Comparison of ENCODE assay signal across 8 cellular contexts in genomic region chr3:114706591-114707224, GRCh38.
DNase-seq lines count a peak whose midpoint lies in the region; ATAC-seq and TF ChIP-seq lines count a peak whose summit lies in the region.

No MANE protein-coding gene starts in this region.

- H3K9me3 Mint-ChIP-seq in activated T-cell treated with anti-CD3 and anti-CD28 coated beads, Interleukin-2, amount 50 U/mL, for 4 hours, result no peaks in the 10 kb centered on the region
- no peaks in the 10 kb centered on the region for H3K9me3 Mint-ChIP-seq in CD14-positive monocyte

- ATAC-seq in GM18498 (IDR thresholded peaks at IDR 0.05; ENCODE audit: unreplicated experiment) (peak; percentile 76), HG03095 (IDR thresholded peaks at IDR 0.05; ENCODE audit: unreplicated experiment) (peak; percentile 84), right lobe of liver (peak; percentile 95 to 99 (median 97))
- ATAC-seq in activated T-cell treated with anti-CD3 and anti-CD28 coated beads, Interleukin-2, amount 50 U/mL, for 4 hours, result peak; percentile 99

- H3K4me3 ChIP-seq in right lobe of liver, result no peak overlapping the region
- H3K4me3 ChIP-seq in WERI-Rb-1 (ENCODE audit: low read depth, low read length), result no peak overlapping the region

- H3K36me3 ChIP-seq in right lobe of liver, result no peaks in the 10 kb centered on the region
- no peaks in the 10 kb centered on the region for H3K36me3 ChIP-seq in WERI-Rb-1

- H3K27me3 Mint-ChIP-seq in activated T-cell treated with anti-CD3 and anti-CD28 coated beads, Interleukin-2, amount 50 U/mL, for 4 hours (ENCODE audit: low read depth), result no peaks in the 10 kb centered on the region
- no peaks in the 10 kb centered on the region for H3K27me3 Mint-ChIP-seq in CD14-positive monocyte (ENCODE audit: low read depth in 3 of 3)

- no peak for DNase-seq in activated T-cell treated with anti-CD3 and anti-CD28 coated beads, Interleukin-2, amount 50 U/mL, for 4 hours
- DNase-seq in right lobe of liver (peak in 1 of 3 donors; percentile 74), inferior parietal cortex (ENCODE audit: extremely low spot score) (no peak), CD14-positive monocyte (ENCODE audit: low spot score) (no peak), substantia nigra (lab: John Stamatoyannopoulos, UW) (no peak), WERI-Rb-1 (no peak)

- no peak for TF ChIP-seq POLR2A in right lobe of liver (IDR thresholded peaks at IDR 0.05)

- intact Hi-C loops in right lobe of liver (cut with DNase I), result no loop called here
- intact Hi-C loops in CD14-positive monocyte (cut with micrococcal nuclease), result no loop called here

- no peak overlapping the region for H3K4me3 Mint-ChIP-seq in activated T-cell treated with anti-CD3 and anti-CD28 coated beads, Interleukin-2, amount 50 U/mL, for 4 hours
- no peak overlapping the region for H3K4me3 Mint-ChIP-seq in CD14-positive monocyte

- H3K36me3 Mint-ChIP-seq in activated T-cell treated with anti-CD3 and anti-CD28 coated beads, Interleukin-2, amount 50 U/mL, for 4 hours (ENCODE audit: insufficient read depth), result peaks cover 5% of the 10 kb centered on the region
- peaks cover 0 to 2% of the 10 kb centered on the region in 2 donors for H3K36me3 Mint-ChIP-seq in CD14-positive monocyte

- H3K4me1 ChIP-seq in right lobe of liver, result peaks cover 0 to 17% (median 9%) of the 10 kb centered on the region in 4 donors

- 50% methylated on average over 3 of the region's 3 CpGs for WGBS in right lobe of liver (ENCODE audit: insufficient coverage, low coverage, low lambda C conversion rate, missing lambda C conversion rate)

- H3K27me3 ChIP-seq in right lobe of liver (no peaks in the 10 kb centered on the region), WERI-Rb-1 (ENCODE audit: insufficient read depth, low read depth, severe bottlenecking) (peaks cover 6% of the 10 kb centered on the region)

- TF ChIP-seq CTCF in right lobe of liver (IDR thresholded peaks at IDR 0.05) (peak in 1 of 4 donors; percentile 7), CD14-positive monocyte (IDR thresholded peaks at IDR 0.05) (no peak), WERI-Rb-1 (IDR thresholded peaks at IDR 0.05; ENCODE audit: low read depth, low read length) (no peak)

- H3K27ac ChIP-seq in right lobe of liver, result peak overlapping the region; percentile 86 to 93 (median 86)
- H3K27ac ChIP-seq in substantia nigra (ENCODE audit: low read depth, low read length, poor library complexity, severe bottlenecking), result no peak overlapping the region
- no peak overlapping the region for H3K27ac ChIP-seq in WERI-Rb-1

- peaks cover 8% of the 10 kb centered on the region for H3K4me1 Mint-ChIP-seq in activated T-cell treated with anti-CD3 and anti-CD28 coated beads, Interleukin-2, amount 50 U/mL, for 4 hours (ENCODE audit: low read depth)
- peaks cover 16% of the 10 kb centered on the region for H3K4me1 Mint-ChIP-seq in CD14-positive monocyte

- H3K27ac Mint-ChIP-seq in CD14-positive monocyte, result no peak overlapping the region

- H3K9me3 ChIP-seq in right lobe of liver, result no peaks in the 10 kb centered on the region
- no peaks in the 10 kb centered on the region for H3K9me3 ChIP-seq in WERI-Rb-1 (ENCODE audit: severe bottlenecking)

Comparison
In these comparisons a context has a peak if more than half of its experiments do, and no peak if none do; other contexts are left out.
1. H3K27ac ChIP-seq: peak in right lobe of liver (3 of 3); none in substantia nigra (single experiment) and WERI-Rb-1 (single experiment).
2. Peak in every context shown above with its lines, with median percentiles within 50 percentile points of each other: ATAC-seq.